ENCODE assay signal across 12 cellular contexts in genomic region chr16:3665508-3665907, GRCh38. TPM values are rescaled to one million over a fixed set of nuclear protein-coding genes. Genes with fewer than 3 reads are reported as not detected.
DNase-seq lines count a peak whose midpoint lies in the region; ATAC-seq and TF ChIP-seq lines count a peak whose summit lies in the region.
"Had no signal": no experiment of that assay in that cellular context is flagged by ENCODE, and none has a peak within 500 bp of the region (broad histone marks: within the 10 kb centered on the region; RNA-seq: fewer than 3 reads in every experiment).

No MANE protein-coding gene starts in this region.

- peak; percentile 75 for DNase-seq in activated CD4-positive, alpha-beta T cell treated with anti-CD3 and anti-CD28 coated beads, Interleukin-2, amount 10 ng/mL, durations not matched to agents 24 days and 14 days
- DNase-seq in activated CD4-positive, alpha-beta T cell treated with anti-CD3 and anti-CD28 coated beads for 1 hour, result no peak
- no peak for DNase-seq in Panc1 (ENCODE audit: low read depth, low spot score)
- DNase-seq in activated naive CD8-positive, alpha-beta T cell treated with anti-CD3 and anti-CD28 coated beads, Interleukin-2, amount 10 ng/mL, durations not matched to agents 7 days and 5 days, result peak; percentile 69
- peak; percentile 4 to 8 for DNase-seq in stimulated activated CD8-positive, alpha-beta memory T cell treated with anti-CD3 and anti-CD28 coated beads, Interleukin-4, amount 100 ng/mL, for 1 hour (ENCODE audit: low read depth in 2 of 2, low spot score in 1 of 2)
- DNase-seq in ureter (ENCODE audit: low spot score), result no peak
- no peak for DNase-seq in BE2C
- DNase-seq in NCI-H1930 (lab: John Stamatoyannopoulos, UW), result no peak
- DNase-seq: OCI-M1; stimulated activated CD4-positive, alpha-beta T cell treated with anti-CD3 and anti-CD28 coated beads, Interleukin-2, amount 100 ng/mL, for 48 hours had no signal

- ATAC-seq in Panc1, result peak; percentile 25; the same call in 1 of the 2 replicates
- peak; percentile 98 for ATAC-seq in activated naive CD8-positive, alpha-beta T cell treated with anti-CD3 and anti-CD28 coated beads, Interleukin-2, amount 10 ng/mL, durations not matched to agents 7 days and 5 days (ENCODE audit: low read depth)
- ATAC-seq: psoas muscle had no signal

- H3K4me1 ChIP-seq in Panc1 (ENCODE audit: control insufficient read depth, insufficient read depth, low read length) (no peaks in the 10 kb centered on the region), BE2C (no peaks in the 10 kb centered on the region)
- H3K4me1 ChIP-seq: psoas muscle had no signal

- H3K9me3 ChIP-seq in Panc1 (ENCODE audit: control insufficient read depth, insufficient read depth, low read depth, low read length) (no peaks in the 10 kb centered on the region), BE2C (no peaks in the 10 kb centered on the region)
- H3K9me3 ChIP-seq: psoas muscle, thoracic aorta had no signal

- H3K27ac Mint-ChIP-seq in activated CD4-positive, alpha-beta T cell treated with anti-CD3 and anti-CD28 coated beads, Interleukin-2, amount 10 ng/mL, durations not matched to agents 24 days and 14 days, result peak overlapping the region; percentile 69
- H3K27ac Mint-ChIP-seq in activated naive CD8-positive, alpha-beta T cell treated with anti-CD3 and anti-CD28 coated beads, Interleukin-2, amount 10 ng/mL, durations not matched to agents 7 days and 5 days, result peak overlapping the region; percentile 82

- in situ Hi-C loops in Panc1 (cut with HindIII; ENCODE audit: low pct_unique_long_range_greater_than_20kb, low sequenced_read_pairs), result no loop called here

- H3K27ac ChIP-seq in Panc1 (ENCODE audit: low read length), result no peak overlapping the region
- H3K27ac ChIP-seq: psoas muscle, thoracic aorta had no signal

- POLR2A ChIA-PET in Panc1 (lab: Charles Lee), result no interaction called here
- POLR2A ChIA-PET in activated naive CD8-positive, alpha-beta T cell treated with anti-CD3 and anti-CD28 coated beads, Interleukin-2, amount 10 ng/mL, durations not matched to agents 7 days and 5 days (lab: Charles Lee), result no interaction called here

- no peak overlapping the region for H3K4me3 Mint-ChIP-seq in activated CD4-positive, alpha-beta T cell treated with anti-CD3 and anti-CD28 coated beads, Interleukin-2, amount 10 ng/mL, durations not matched to agents 24 days and 14 days
- peak overlapping the region; percentile 16 for H3K4me3 Mint-ChIP-seq in activated naive CD8-positive, alpha-beta T cell treated with anti-CD3 and anti-CD28 coated beads, Interleukin-2, amount 10 ng/mL, durations not matched to agents 7 days and 5 days

- H3K36me3 Mint-ChIP-seq in activated CD4-positive, alpha-beta T cell treated with anti-CD3 and anti-CD28 coated beads, Interleukin-2, amount 10 ng/mL, durations not matched to agents 24 days and 14 days (ENCODE audit: low read depth), result peaks cover 56% of the 10 kb centered on the region
- peaks cover 28% of the 10 kb centered on the region for H3K36me3 Mint-ChIP-seq in activated naive CD8-positive, alpha-beta T cell treated with anti-CD3 and anti-CD28 coated beads, Interleukin-2, amount 10 ng/mL, durations not matched to agents 7 days and 5 days

- peaks cover 20% of the 10 kb centered on the region for H3K4me1 Mint-ChIP-seq in activated CD4-positive, alpha-beta T cell treated with anti-CD3 and anti-CD28 coated beads, Interleukin-2, amount 10 ng/mL, durations not matched to agents 24 days and 14 days
- peaks cover 28% of the 10 kb centered on the region for H3K4me1 Mint-ChIP-seq in activated naive CD8-positive, alpha-beta T cell treated with anti-CD3 and anti-CD28 coated beads, Interleukin-2, amount 10 ng/mL, durations not matched to agents 7 days and 5 days

- H3K36me3 ChIP-seq in Panc1 (ENCODE audit: control insufficient read depth, insufficient read depth, low read length), result peaks cover 7% of the 10 kb centered on the region
- peaks cover 90% of the 10 kb centered on the region for H3K36me3 ChIP-seq in BE2C

- no peaks in the 10 kb centered on the region for H3K27me3 Mint-ChIP-seq in activated CD4-positive, alpha-beta T cell treated with anti-CD3 and anti-CD28 coated beads, Interleukin-2, amount 10 ng/mL, durations not matched to agents 24 days and 14 days
- no peaks in the 10 kb centered on the region for H3K27me3 Mint-ChIP-seq in activated naive CD8-positive, alpha-beta T cell treated with anti-CD3 and anti-CD28 coated beads, Interleukin-2, amount 10 ng/mL, durations not matched to agents 7 days and 5 days

- no peaks in the 10 kb centered on the region for H3K9me3 Mint-ChIP-seq in activated CD4-positive, alpha-beta T cell treated with anti-CD3 and anti-CD28 coated beads, Interleukin-2, amount 10 ng/mL, durations not matched to agents 24 days and 14 days
- H3K9me3 Mint-ChIP-seq in activated naive CD8-positive, alpha-beta T cell treated with anti-CD3 and anti-CD28 coated beads, Interleukin-2, amount 10 ng/mL, durations not matched to agents 7 days and 5 days, result no peaks in the 10 kb centered on the region

- no peak overlapping the region for H3K4me3 ChIP-seq in Panc1 (ENCODE audit: low read depth in 2 of 2, low read length in 2 of 2)
- H3K4me3 ChIP-seq in BE2C (ENCODE audit: low read depth, low read length), result no peak overlapping the region
- H3K4me3 ChIP-seq: psoas muscle, thoracic aorta had no signal

- intact Hi-C loops in activated CD4-positive, alpha-beta T cell treated with anti-CD3 and anti-CD28 coated beads, Interleukin-2, amount 10 ng/mL, durations not matched to agents 24 days and 14 days (cut with micrococcal nuclease), result no loop called here
- intact Hi-C loops in Panc1 (cut with micrococcal nuclease; ENCODE audit: unreplicated experiment), result no loop called here

- H3K27me3 ChIP-seq in Panc1 (ENCODE audit: control insufficient read depth, insufficient read depth, low read length), result no peaks in the 10 kb centered on the region
- H3K27me3 ChIP-seq in BE2C, result no peaks in the 10 kb centered on the region

- no TSS peak for BruUV-seq in Panc1 (replicated peaks; lab: Mats Ljungman, UMichigan)

- CTCF ChIA-PET in Panc1 (lab: Charles Lee), result interaction anchor here (0.6 kb wide), 1 partner anchor 290 kb away, joined by 3 read pairs; no protein-coding TSS in a partner anchor

- TF ChIP-seq CTCF in Panc1 (IDR thresholded peaks at IDR 0.05), result no peak
- TF ChIP-seq CTCF in BE2C (IDR thresholded peaks at IDR 0.05; ENCODE audit: low read depth, low read length), result no peak

RNA-seq across cellular contexts. Expression of gene DNASE1, which starts 11.0 kb away (rescaled TPM):
- total RNA-seq in activated CD4-positive, alpha-beta T cell treated with anti-CD3 and anti-CD28 coated beads, Interleukin-2, amount 10 ng/mL, durations not matched to agents 24 days and 14 days, result 11.0 and 11.6 TPM in 2 replicates
- 21.1 TPM for total RNA-seq in Panc1 (2021; ENCODE audit: unreplicated experiment)
- 24.7 TPM for polyA plus RNA-seq in Panc1 (2012; ENCODE audit: insufficient read length)
- 10 to 100 TPM; 49.6 to 53.9 TPM for total RNA-seq in activated naive CD8-positive, alpha-beta T cell treated with anti-CD3 and anti-CD28 coated beads, Interleukin-2, amount 10 ng/mL, durations not matched to agents 7 days and 5 days
- 18.0 TPM for total RNA-seq in ureter
- 28.7 TPM for polyA plus RNA-seq in BE2C (2012; ENCODE audit: insufficient read depth, insufficient read length, low read depth)

RNA-seq across cellular contexts. Expression of gene TRAP1, which starts 51.8 kb away (rescaled TPM):
- 394 and 421 TPM in 2 replicates for total RNA-seq in activated CD4-positive, alpha-beta T cell treated with anti-CD3 and anti-CD28 coated beads, Interleukin-2, amount 10 ng/mL, durations not matched to agents 24 days and 14 days
- total RNA-seq in Panc1 (2021; ENCODE audit: unreplicated experiment) (137 TPM), ureter (156 TPM)
- polyA plus RNA-seq in Panc1 (2012; ENCODE audit: insufficient read length), result 161 TPM
- 100 to 1,000 TPM; 116 to 121 TPM for total RNA-seq in activated naive CD8-positive, alpha-beta T cell treated with anti-CD3 and anti-CD28 coated beads, Interleukin-2, amount 10 ng/mL, durations not matched to agents 7 days and 5 days
- 372 TPM for polyA plus RNA-seq in BE2C (2012; ENCODE audit: insufficient read depth, insufficient read length, low read depth)

RNA-seq across cellular contexts. Expression of gene SLX4, which starts 54.1 kb away (rescaled TPM):
- total RNA-seq in activated CD4-positive, alpha-beta T cell treated with anti-CD3 and anti-CD28 coated beads, Interleukin-2, amount 10 ng/mL, durations not matched to agents 24 days and 14 days, result 10.6 and 10.9 TPM in 2 replicates
- total RNA-seq in Panc1 (2021; ENCODE audit: unreplicated experiment) (15.5 TPM), ureter (5.8 TPM)
- polyA plus RNA-seq in Panc1 (2012; ENCODE audit: insufficient read length), result 8.7 TPM
- 10 to 100 TPM; 16.8 to 16.9 TPM for total RNA-seq in activated naive CD8-positive, alpha-beta T cell treated with anti-CD3 and anti-CD28 coated beads, Interleukin-2, amount 10 ng/mL, durations not matched to agents 7 days and 5 days
- polyA plus RNA-seq in BE2C (2012; ENCODE audit: insufficient read depth, insufficient read length, low read depth), result 8.1 TPM

Comparison
In these comparisons a context has a peak if more than half of its experiments do, and no peak if none do; other contexts are left out.
1. DNase-seq: peak in activated CD4-positive, alpha-beta T cell treated with anti-CD3 and anti-CD28 coated beads, Interleukin-2, amount 10 ng/mL, durations not matched to agents 24 days and 14 days (single experiment), activated naive CD8-positive, alpha-beta T cell treated with anti-CD3 and anti-CD28 coated beads, Interleukin-2, amount 10 ng/mL, durations not matched to agents 7 days and 5 days (single experiment) and stimulated activated CD8-positive, alpha-beta memory T cell treated with anti-CD3 and anti-CD28 coated beads, Interleukin-4, amount 100 ng/mL, for 1 hour (2 of 2); none in activated CD4-positive, alpha-beta T cell treated with anti-CD3 and anti-CD28 coated beads for 1 hour (single experiment), Panc1 (single experiment), ureter (single experiment), BE2C (single experiment) and NCI-H1930 (0 of 2).